3 cellular contexts compared by ENCODE assay signal in genomic region chr18:3616142-3616541, GRCh38.
TF ChIP-seq lines count a peak whose summit lies in the region.

No MANE protein-coding gene starts in this region.

TF ChIP-seq in A549, 52 proteins besides CTCF, POLR2A, EP300 and RAD21:
- no peak for TF ChIP-seq JUNB (IDR thresholded peaks at IDR 0.05)
- no peak for TF ChIP-seq EHMT2 (IDR thresholded peaks at IDR 0.05; ENCODE audit: low read depth)
- TF ChIP-seq MYC (IDR thresholded peaks at IDR 0.05; ENCODE audit: borderline replicate concordance, low read length), result no peak
- no peak for TF ChIP-seq NFE2L2 (conservative IDR thresholded peaks at IDR 0.05; ENCODE audit: low read length)
- no peak for TF ChIP-seq CBX2 (IDR thresholded peaks at IDR 0.05; ENCODE audit: borderline replicate concordance, low read depth)
- no peak for TF ChIP-seq TP53 (CRISPR knock-in tag; IDR thresholded peaks at IDR 0.05)
- no peak for TF ChIP-seq HES2 (IDR thresholded peaks at IDR 0.05)
- no peak for TF ChIP-seq HOXB5 (CRISPR knock-in tag; IDR thresholded peaks at IDR 0.05)
- no peak for TF ChIP-seq SMC3 (IDR thresholded peaks at IDR 0.05)
- TF ChIP-seq TFCP2L1 (CRISPR knock-in tag; IDR thresholded peaks at IDR 0.05), result no peak
- TF ChIP-seq BCL3 (IDR thresholded peaks at IDR 0.05), result no peak
- TF ChIP-seq CBX8 (IDR thresholded peaks at IDR 0.05), result no peak
- no peak for TF ChIP-seq ZNF302 (CRISPR knock-in tag; IDR thresholded peaks at IDR 0.05)
- no peak for TF ChIP-seq HOXA7 (CRISPR knock-in tag; IDR thresholded peaks at IDR 0.05)
- TF ChIP-seq ESRRA (IDR thresholded peaks at IDR 0.05; ENCODE audit: borderline replicate concordance, low read length), result no peak
- no peak for TF ChIP-seq ELK1 (IDR thresholded peaks at IDR 0.05; ENCODE audit: low read depth, low read length)
- TF ChIP-seq POLR2AphosphoS2 (conservative IDR thresholded peaks at IDR 0.05; ENCODE audit: low read length), result no peak

TF ChIP-seq in IMR-90, 13 proteins besides CTCF, POLR2A, EP300 and RAD21:
- TF ChIP-seq MXI1 (IDR thresholded peaks at IDR 0.05; ENCODE audit: borderline replicate concordance, low read depth, low read length) (no peak), ELK1 (IDR thresholded peaks at IDR 0.05; ENCODE audit: borderline replicate concordance, low read depth, low read length) (no peak), RCOR1 (IDR thresholded peaks at IDR 0.05; ENCODE audit: insufficient replicate concordance, low read length) (no peak), MAZ (IDR thresholded peaks at IDR 0.05; ENCODE audit: borderline replicate concordance, low read depth, low read length) (no peak), MAFK (IDR thresholded peaks at IDR 0.05; ENCODE audit: low read depth, low read length) (no peak), NFE2L2 (IDR thresholded peaks at IDR 0.05; ENCODE audit: low read depth, low read length) (no peak), CEBPB (IDR thresholded peaks at IDR 0.05; ENCODE audit: low read depth, low read length) (no peak), USF2 (IDR thresholded peaks at IDR 0.05; ENCODE audit: low read depth, low read length) (no peak), CHD1 (IDR thresholded peaks at IDR 0.05; ENCODE audit: low read depth, low read length) (no peak), BHLHE40 (IDR thresholded peaks at IDR 0.05; ENCODE audit: low read depth, low read length) (no peak), SMC3 (IDR thresholded peaks at IDR 0.05; ENCODE audit: low read depth, low read length) (no peak), FOS (IDR thresholded peaks at IDR 0.05; ENCODE audit: low read depth, low read length) (no peak), RFX5 (IDR thresholded peaks at IDR 0.05; ENCODE audit: low read depth, low read length) (no peak)
TF ChIP-seq in IMR-90: peak in this region for 0.

TF ChIP-seq in K562, 482 proteins besides CTCF, POLR2A, EP300 and RAD21:
- peak in 1 of 2 experiments; percentile 10; a peak in 1 of 4 replicates for TF ChIP-seq TRIM24 (IDR thresholded peaks at IDR 0.05)
- 0 out of 4 replicates have a peak, but pooled peaks of 1 of the 2 experiments have one; percentile 28 for TF ChIP-seq TEAD1 (CRISPR knock-in tag; IDR thresholded peaks at IDR 0.05)
- TF ChIP-seq FOXP1 (CRISPR knock-in tag; IDR thresholded peaks at IDR 0.05), result 0 out of 2 replicates have a peak, but pooled peaks have one; percentile 31
- TF ChIP-seq SMAD3 (CRISPR knock-in tag; conservative IDR thresholded peaks at IDR 0.05), result no peak
- TF ChIP-seq USF1 (CRISPR knock-in tag; IDR thresholded peaks at IDR 0.05), result peak; percentile 34
- TF ChIP-seq TAL1 (IDR thresholded peaks at IDR 0.05), result peak; percentile 59; the same call in 1 of the 2 replicates
- peak in 1 of 2 experiments; percentile 60; a peak in 1 of 4 replicates for TF ChIP-seq FOXA3 (CRISPR knock-in tag; conservative IDR thresholded peaks at IDR 0.05 in 1 of 2, IDR thresholded peaks at IDR 0.05 in 1 of 2)
- no peak for TF ChIP-seq MAFF (IDR thresholded peaks at IDR 0.05; ENCODE audit: low read length)
- peak; percentile 39; the same call in 1 of the 2 replicates for TF ChIP-seq TCF3 (CRISPR knock-in tag; IDR thresholded peaks at IDR 0.05)
- no peak for TF ChIP-seq BRD9 (IDR thresholded peaks at IDR 0.05; ENCODE audit: low read depth, partially characterized antibody)
